1 cellular context compared by ENCODE assay signal in genomic region chr18:68299906-68300305, GRCh38.
TF ChIP-seq lines count a peak whose summit lies in the region.

No MANE protein-coding gene starts in this region.

TF ChIP-seq in H1, 55 proteins besides CTCF, POLR2A, EP300 and RAD21 (continued from another document):
- TF ChIP-seq CHD2 (IDR thresholded peaks at IDR 0.05; ENCODE audit: low read length): no peak
- no peak for TF ChIP-seq POU5F1 (IDR thresholded peaks at IDR 0.05; ENCODE audit: low read depth, low read length)
- TF ChIP-seq BCL11A (IDR thresholded peaks at IDR 0.05; ENCODE audit: low read depth in 2 of 2, low read length in 2 of 2): no peak
- TF ChIP-seq HDAC2 (IDR thresholded peaks at IDR 0.05; ENCODE audit: borderline replicate concordance in 1 of 2, low read depth in 2 of 2, low read length in 2 of 2): no peak
- no peak for TF ChIP-seq POLR2AphosphoS5 (IDR thresholded peaks at IDR 0.05; ENCODE audit: low read depth, low read length)
- no peak for TF ChIP-seq TAF1 (IDR thresholded peaks at IDR 0.05; ENCODE audit: low read depth, low read length)
- TF ChIP-seq SIRT6 (IDR thresholded peaks at IDR 0.05; ENCODE audit: low read length): no peak
- no peak for TF ChIP-seq CEBPB (IDR thresholded peaks at IDR 0.05; ENCODE audit: low read depth, low read length)
- TF ChIP-seq RFX5 (IDR thresholded peaks at IDR 0.05; ENCODE audit: borderline replicate concordance, low read depth, low read length): no peak
- no peak for TF ChIP-seq NANOG (IDR thresholded peaks at IDR 0.05; ENCODE audit: insufficient read depth, low read depth, low read length, poor library complexity, severe bottlenecking)
- no peak for TF ChIP-seq RXRA (IDR thresholded peaks at IDR 0.05; ENCODE audit: insufficient read depth, low read depth, low read length)
- no peak for TF ChIP-seq MAX (IDR thresholded peaks at IDR 0.05)
- TF ChIP-seq MAFK (IDR thresholded peaks at IDR 0.05; ENCODE audit: low read depth, low read length): no peak
- no peak for TF ChIP-seq JUN (IDR thresholded peaks at IDR 0.05; ENCODE audit: low read depth, low read length)
- TF ChIP-seq NRF1 (IDR thresholded peaks at IDR 0.05; ENCODE audit: low read depth, low read length): no peak
TF ChIP-seq in H1: peak in this region for 0.
